In the genomic region with DNA sequence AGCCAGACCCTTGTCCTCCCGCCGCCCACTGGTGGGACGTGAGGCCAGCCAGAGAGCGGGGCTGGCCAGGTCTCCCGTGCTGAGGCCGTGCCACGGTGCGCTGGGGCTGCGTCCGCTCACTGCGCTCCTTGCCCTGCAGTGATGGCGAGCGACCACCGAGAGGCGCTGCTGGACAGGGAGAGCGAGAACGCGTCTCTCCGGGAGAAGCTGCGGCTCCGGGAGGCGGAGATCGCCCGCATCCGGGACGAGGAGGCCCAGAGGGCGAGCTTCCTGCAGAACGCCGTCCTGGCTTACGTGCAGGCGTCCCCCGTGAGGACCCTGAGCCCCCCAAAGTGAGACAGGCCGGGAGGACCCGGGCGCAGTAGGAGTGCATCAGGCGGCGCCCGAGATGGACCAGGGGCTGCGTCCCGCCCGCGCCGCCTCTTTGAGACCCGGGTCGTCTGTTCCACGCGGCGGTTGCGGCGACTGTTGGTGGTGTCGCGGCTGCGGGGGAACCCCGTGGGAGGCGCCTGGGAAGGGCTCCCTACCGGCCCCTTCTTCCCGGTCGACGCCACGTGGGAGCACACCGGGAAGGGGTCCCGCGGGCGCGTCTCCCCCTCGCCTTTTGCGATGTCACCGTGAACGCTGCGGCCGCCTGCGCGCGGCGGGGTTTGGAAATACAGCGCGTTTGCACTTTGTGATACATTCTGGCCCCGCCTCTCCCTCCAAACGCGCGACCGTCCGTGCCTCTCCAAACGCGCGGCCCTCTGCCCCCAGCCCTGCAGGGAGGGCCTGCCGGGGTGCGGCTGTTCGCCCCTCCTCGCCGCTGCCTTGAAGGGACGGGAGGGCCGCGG, we compare ENCODE assay signal across 8 cellular contexts. TPM values are rescaled to one million over a fixed set of nuclear protein-coding genes. Genes with fewer than 3 reads are reported as not detected.
DNase-seq lines count a peak whose midpoint lies in the region; ATAC-seq, FAIRE-seq and TF ChIP-seq lines count a peak whose summit lies in the region.

No MANE protein-coding gene starts in this region.

- peaks cover 9% of the 10 kb centered on the region for H3K4me1 Mint-ChIP-seq in activated naive CD8-positive, alpha-beta T cell (ENCODE audit: low read depth)

- peak; percentile 85 for ATAC-seq in Right ventricle myocardium inferior
- ATAC-seq in HG03159 (IDR thresholded peaks at IDR 0.05; ENCODE audit: unreplicated experiment) = no peak

- TF ChIP-seq CTCF in ovary (IDR thresholded peaks at IDR 0.05) (peak; percentile 86 to 97 (median 96)), testis (IDR thresholded peaks at IDR 0.05) (peak; percentile 90 to 98 (median 90))

- H3K4me3 Mint-ChIP-seq in activated naive CD8-positive, alpha-beta T cell = peak overlapping the region; percentile 82

- DNase-seq in GM12892 (ENCODE audit: insufficient read length) = peak; percentile 93
- DNase-seq in LHCN-M2 (ENCODE audit: low read depth) = peak; percentile 51
- no peak for DNase-seq in SK-N-MC (ENCODE audit: low read depth, low spot score)
- peak; percentile 92 for DNase-seq in Right ventricle myocardium inferior (ENCODE audit: missing footprints)
- DNase-seq in ovary = peak; percentile 77 to 90 (median 85)
- DNase-seq in testis = peak; percentile 86

- intact Hi-C loops in Right ventricle myocardium inferior (cut with DNase I) = loop anchor here (1.0 kb wide), 2 partner anchors 14 to 123 kb away; no protein-coding TSS in a partner anchor
- intact Hi-C loops in ovary (cut with DNase I) = loop anchor here (2.0 to 5.0 kb wide), 4 partner anchors 122 to 127 kb away; no protein-coding TSS in a partner anchor
- intact Hi-C loops in testis (cut with DNase I; ENCODE audit: low total_unique reads) = loop anchor here (10.0 kb wide), 1 partner anchor 124 kb away; no protein-coding TSS in a partner anchor

- H3K36me3 Mint-ChIP-seq in activated naive CD8-positive, alpha-beta T cell = peaks cover 6% of the 10 kb centered on the region

- no peak for TF ChIP-seq EP300 in ovary (IDR thresholded peaks at IDR 0.05)

- peak; percentile 76 for FAIRE-seq in GM12892 (lab: Jason Lieb, UNC)

- H3K27me3 ChIP-seq in ovary (no peaks in the 10 kb centered on the region), testis (no peaks in the 10 kb centered on the region)

- H3K27me3 Mint-ChIP-seq in activated naive CD8-positive, alpha-beta T cell = no peaks in the 10 kb centered on the region

- H3K36me3 ChIP-seq in SK-N-MC (ENCODE audit: insufficient read depth, low read length) = no peaks in the 10 kb centered on the region
- H3K36me3 ChIP-seq in ovary = no peaks in the 10 kb centered on the region
- no peaks in the 10 kb centered on the region for H3K36me3 ChIP-seq in testis (ENCODE audit: low read depth, missing control alignments)

- H3K27ac ChIP-seq in SK-N-MC (no peak overlapping the region), ovary (peak overlapping the region in 1 of 2 donors; percentile 23), testis (peak overlapping the region; percentile 50 to 68)

- peak overlapping the region; percentile 62 for H3K9ac ChIP-seq in SK-N-MC (ENCODE audit: insufficient read length)

- H3K9me3 Mint-ChIP-seq in activated naive CD8-positive, alpha-beta T cell (ENCODE audit: low read depth) = no peaks in the 10 kb centered on the region

- no peaks in the 10 kb centered on the region for H3K9me3 ChIP-seq in SK-N-MC (ENCODE audit: low read depth, low read length)
- no peaks in the 10 kb centered on the region for H3K9me3 ChIP-seq in ovary
- no peaks in the 10 kb centered on the region for H3K9me3 ChIP-seq in testis

- H3K4me1 ChIP-seq in ovary (ENCODE audit: insufficient read depth) (peaks cover 3% of the 10 kb centered on the region), testis (peaks cover 24% of the 10 kb centered on the region)

- TF ChIP-seq POLR2A in GM12892 (IDR thresholded peaks at IDR 0.05; ENCODE audit: low read depth, low read length) (no peak), ovary (IDR thresholded peaks at IDR 0.05) (no peak), testis (IDR thresholded peaks at IDR 0.05) (no peak)

- 1 to 2% (median 1%) methylated on average over 43 to 94 of the region's 94 CpGs for whole genome bisulfite sequencing in ovary, 3 donors
- 0% methylated on average over 24 to 41 of the region's 94 CpGs for WGBS in testis, 2 donors

- H3K27ac Mint-ChIP-seq in activated naive CD8-positive, alpha-beta T cell = no peak overlapping the region

- peak overlapping the region; percentile 90 for H3K4me3 ChIP-seq in SK-N-MC
- peak overlapping the region; percentile 45 for H3K4me3 ChIP-seq in ovary
- peak overlapping the region; percentile 43 to 66 for H3K4me3 ChIP-seq in testis

RNA-seq across cellular contexts. Expression of a gene that starts 0.8 kb away (rescaled TPM):
- polyA plus RNA-seq in GM12892 (2012; ENCODE audit: missing spikeins) = 2.2 TPM
- total RNA-seq in LHCN-M2 (2014; rRNA removed) (18.1 and 28.7 TPM in 2 replicates), Right ventricle myocardium inferior (2.2 TPM), ovary (1 to 10 TPM; 1.2 to 7.8 (median 3.3) TPM), testis (100 to 1,000 TPM in 1 of 2 donors, 10 to 100 TPM in 1; 74.3 to 102 TPM)
- 16.5 TPM for polyA plus RNA-seq in LHCN-M2 (2012)
- polyA plus RNA-seq in ovary (1 to 10 TPM in 1 of 2 donors, under 1 TPM in 1; 0.40 to 5.8 TPM), testis (ENCODE audit: insufficient read depth, low read depth, low replicate concordance) (42.3 TPM)

RNA-seq across cellular contexts. Expression of a gene that starts 6.8 kb away (rescaled TPM):
- 55.0 TPM for polyA plus RNA-seq in GM12892 (2012; ENCODE audit: missing spikeins)
- 88.0 and 90.5 TPM in 2 replicates for total RNA-seq in LHCN-M2 (2014; rRNA removed)
- polyA plus RNA-seq in LHCN-M2 (2012) = 100 TPM
- 175 TPM for total RNA-seq in Right ventricle myocardium inferior
- 100 to 1,000 TPM in 6 of 7 donors, 10 to 100 TPM in 1; 87.6 to 217 (median 131) TPM for total RNA-seq in ovary
- polyA plus RNA-seq in ovary = 100 to 1,000 TPM in 1 of 2 donors, 10 to 100 TPM in 1; 16.7 to 144 TPM
- 100 to 1,000 TPM; 134 to 188 TPM for total RNA-seq in testis
- 109 TPM for polyA plus RNA-seq in testis (ENCODE audit: insufficient read depth, low read depth, low replicate concordance)

RNA-seq across cellular contexts. Expression of a gene that starts 7.6 kb away (rescaled TPM):
- polyA plus RNA-seq in GM12892 (2012; ENCODE audit: missing spikeins) = 10.8 TPM
- 26.1 and 28.5 TPM in 2 replicates for total RNA-seq in LHCN-M2 (2014; rRNA removed)
- polyA plus RNA-seq in LHCN-M2 (2012) = 4.9 TPM
- 5.3 TPM for total RNA-seq in Right ventricle myocardium inferior
- total RNA-seq in ovary = 10 to 100 TPM in 1 of 7 donors, 1 to 10 TPM in 6; 3.5 to 16.4 (median 7.1) TPM
- polyA plus RNA-seq in ovary = 1 to 10 TPM in 1 of 2 donors, under 1 TPM in 1; 0.67 to 8.0 TPM
- 10 to 100 TPM; 10.7 to 12.8 TPM for total RNA-seq in testis
- polyA plus RNA-seq in testis (ENCODE audit: insufficient read depth, low read depth, low replicate concordance) = 5.7 TPM

RNA-seq across cellular contexts. Expression of a gene that starts 8.0 kb away (rescaled TPM):
- 67.6 TPM for polyA plus RNA-seq in GM12892 (2012; ENCODE audit: missing spikeins)
- total RNA-seq in LHCN-M2 (2014; rRNA removed) (142 and 155 TPM in 2 replicates), Right ventricle myocardium inferior (30.5 TPM), ovary (10 to 100 TPM; 27.5 to 59.7 (median 35.3) TPM), testis (10 to 100 TPM; 43.5 to 51.8 TPM)
- 118 TPM for polyA plus RNA-seq in LHCN-M2 (2012)
- polyA plus RNA-seq in ovary (10 to 100 TPM in 1 of 2 donors, 1 to 10 TPM in 1; 3.3 to 68.8 TPM), testis (ENCODE audit: insufficient read depth, low read depth, low replicate concordance) (43.0 TPM)

RNA-seq across cellular contexts. Expression of a gene that starts 20.9 kb away (rescaled TPM):
- 7.1 TPM for polyA plus RNA-seq in GM12892 (2012; ENCODE audit: missing spikeins)
- total RNA-seq in LHCN-M2 (2014; rRNA removed) (31.5 and 35.1 TPM in 2 replicates), Right ventricle myocardium inferior (19.3 TPM), ovary (10 to 100 TPM; 33.3 to 53.0 (median 44.7) TPM), testis (100 to 1,000 TPM in 1 of 2 donors, 10 to 100 TPM in 1; 73.3 to 102 TPM)
- polyA plus RNA-seq in LHCN-M2 (2012) = 42.8 TPM
- polyA plus RNA-seq in ovary (10 to 100 TPM; 20.9 to 61.3 TPM), testis (ENCODE audit: insufficient read depth, low read depth, low replicate concordance) (50.5 TPM)
